ENCODE assay signal across 8 cellular contexts in genomic region chr6:6942826-6943225, GRCh38.
A peak's percentile ranks its signal among the peaks of the same experiment; 100 is the strongest.
DNase-seq lines count a peak whose midpoint lies in the region; ATAC-seq and TF ChIP-seq lines count a peak whose summit lies in the region.

No MANE protein-coding gene starts in this region.

- WGBS in psoas muscle, 3 donors: 4 to 7% (median 4%) methylated on average over 13 of the region's 13 CpGs

- peaks cover 17% of the 10 kb centered on the region for H3K4me1 ChIP-seq in psoas muscle
- no peaks in the 10 kb centered on the region for H3K4me1 ChIP-seq in BE2C

- peak; percentile 86 for DNase-seq in DMS53 treated with DMSO at 0.1 percent for 48 hours (lab: John Stamatoyannopoulos, UW; ENCODE audit: unreplicated experiment)
- DNase-seq in NCI-H187 treated with DMSO at 0.1 percent for 48 hours (lab: John Stamatoyannopoulos, UW): peak; percentile 71
- peak; percentile 81 to 93 for DNase-seq in psoas muscle
- DNase-seq in cerebellar cortex (ENCODE audit: low spot score): no peak
- no peak for DNase-seq in brain microvascular endothelial cell
- DNase-seq in BE2C: no peak

- H3K27ac ChIP-seq in psoas muscle (peak overlapping the region; percentile 91), brain microvascular endothelial cell (no peak overlapping the region)

- no peaks in the 10 kb centered on the region for H3K36me3 ChIP-seq in psoas muscle (ENCODE audit: insufficient read depth in 1 of 2, low read depth in 1 of 2)
- no peaks in the 10 kb centered on the region for H3K36me3 ChIP-seq in brain microvascular endothelial cell (replicated peaks)
- H3K36me3 ChIP-seq in BE2C: no peaks in the 10 kb centered on the region

- no peaks in the 10 kb centered on the region for H3K27me3 ChIP-seq in psoas muscle (ENCODE audit: insufficient read depth in 3 of 3, low read length in 2 of 3)
- no peaks in the 10 kb centered on the region for H3K27me3 ChIP-seq in brain microvascular endothelial cell (replicated peaks)
- no peaks in the 10 kb centered on the region for H3K27me3 ChIP-seq in BE2C

- H3K9me3 Mint-ChIP-seq in brain: peaks cover 0 to 4% (median 0%) of the 10 kb centered on the region in 5 experiments

- in situ Hi-C loops in brain microvascular endothelial cell (cut with HindIII; ENCODE audit: low pct_ligation_motif_present, low sequenced_read_pairs): no loop called here

- peak overlapping the region in 3 of 5 experiments; percentile 8 to 68 (median 55) for H3K27ac Mint-ChIP-seq in brain

- no peak overlapping the region for H3K4me3 Mint-ChIP-seq in brain

- TF ChIP-seq CTCF in brain (conservative IDR thresholded peaks at IDR 0.05): no peak
- TF ChIP-seq CTCF in psoas muscle (IDR thresholded peaks at IDR 0.05): no peak
- no peak for TF ChIP-seq CTCF in brain microvascular endothelial cell (IDR thresholded peaks at IDR 0.05; ENCODE audit: low read depth, low read length, missing control alignments)
- no peak for TF ChIP-seq CTCF in BE2C (IDR thresholded peaks at IDR 0.05; ENCODE audit: low read depth, low read length)

- ATAC-seq in GM21723 (IDR thresholded peaks at IDR 0.05; ENCODE audit: unreplicated experiment) (peak; percentile 90), psoas muscle (peak; percentile 100)

- no peaks in the 10 kb centered on the region for H3K36me3 Mint-ChIP-seq in brain

- H3K27me3 Mint-ChIP-seq in brain: peaks cover 6% of the 10 kb centered on the region

- peak overlapping the region; percentile 20 for H3K4me3 ChIP-seq in psoas muscle
- no peak overlapping the region for H3K4me3 ChIP-seq in brain microvascular endothelial cell (ENCODE audit: low read depth, low read length)
- no peak overlapping the region for H3K4me3 ChIP-seq in BE2C (ENCODE audit: low read depth, low read length)

- no peaks in the 10 kb centered on the region for H3K9me3 ChIP-seq in psoas muscle
- no peaks in the 10 kb centered on the region for H3K9me3 ChIP-seq in BE2C

- intact Hi-C loops in psoas muscle (cut with DNase I): loop anchor here in 1 of 2 donors (2.0 to 5.0 kb wide), 2 partner anchors 14 to 109 kb away; no protein-coding TSS in a partner anchor

- peaks cover 20% of the 10 kb centered on the region for H3K4me1 Mint-ChIP-seq in brain

Comparison
In these comparisons a context has a peak if more than half of its experiments do, and no peak if none do; other contexts are left out.
1. DNase-seq: peak in DMS53 treated with DMSO at 0.1 percent for 48 hours (single experiment), NCI-H187 treated with DMSO at 0.1 percent for 48 hours (single experiment) and psoas muscle (2 of 2); none in cerebellar cortex (single experiment), brain microvascular endothelial cell (single experiment) and BE2C (single experiment).